In genomic region chr5:92907914-92908606, GRCh38 we compare ENCODE assay signal across 8 cellular contexts.
DNase-seq lines count a peak whose midpoint lies in the region; ATAC-seq, FAIRE-seq and TF ChIP-seq lines count a peak whose summit lies in the region.

No MANE protein-coding gene starts in this region.

- no peak overlapping the region for H3K4me3 Mint-ChIP-seq in activated CD4-positive, alpha-beta memory T cell treated with anti-CD3 and anti-CD28 coated beads for 36 hours

- CTCF ChIA-PET in activated CD4-positive, alpha-beta memory T cell treated with anti-CD3 and anti-CD28 coated beads for 36 hours (lab: Charles Lee), result interaction anchor here (0.7 kb wide), 1 partner anchor 1044 kb away, joined by 3 read pairs; no protein-coding TSS in a partner anchor

- H3K36me3 Mint-ChIP-seq in activated CD4-positive, alpha-beta memory T cell treated with anti-CD3 and anti-CD28 coated beads for 36 hours, result no peaks in the 10 kb centered on the region

- H3K4me3 ChIP-seq in choroid plexus epithelial cell (ENCODE audit: low read depth, low read length) (no peak overlapping the region), lower leg skin (ENCODE audit: low read depth, poor library complexity, severe bottlenecking) (no peak overlapping the region)

- H3K27me3 Mint-ChIP-seq in activated CD4-positive, alpha-beta memory T cell treated with anti-CD3 and anti-CD28 coated beads for 36 hours, result no peaks in the 10 kb centered on the region

- no peak for FAIRE-seq in frontal cortex (lab: Jason Lieb, UNC)

- peaks cover 2% of the 10 kb centered on the region for H3K9me3 Mint-ChIP-seq in activated CD4-positive, alpha-beta memory T cell treated with anti-CD3 and anti-CD28 coated beads for 36 hours

- no peak for TF ChIP-seq POLR2A in lower leg skin (IDR thresholded peaks at IDR 0.05)

- ATAC-seq in GM19372 (IDR thresholded peaks at IDR 0.05; ENCODE audit: low read depth, unreplicated experiment) (peak; percentile 64), HG03442 (IDR thresholded peaks at IDR 0.05; ENCODE audit: unreplicated experiment) (peak; percentile 77)

- POLR2A ChIA-PET in activated CD4-positive, alpha-beta memory T cell treated with anti-CD3 and anti-CD28 coated beads for 36 hours (lab: Charles Lee), result no interaction called here

- TF ChIP-seq CTCF in choroid plexus epithelial cell (conservative IDR thresholded peaks at IDR 0.05; ENCODE audit: low read depth, low read length), result no peak
- TF ChIP-seq CTCF in lower leg skin (IDR thresholded peaks at IDR 0.05), result no peak

- 50 to 51% methylated on average over 2 of the region's 2 CpGs for WGBS in lower leg skin, 2 donors

- intact Hi-C loops in activated CD4-positive, alpha-beta memory T cell treated with anti-CD3 and anti-CD28 coated beads for 36 hours (cut with micrococcal nuclease), result no loop called here
- intact Hi-C loops in lower leg skin (cut with DNase I; ENCODE audit: low total_unique reads), result no loop called here

- H3K27ac Mint-ChIP-seq in activated CD4-positive, alpha-beta memory T cell treated with anti-CD3 and anti-CD28 coated beads for 36 hours, result no peak overlapping the region

- no peaks in the 10 kb centered on the region for H3K4me1 Mint-ChIP-seq in activated CD4-positive, alpha-beta memory T cell treated with anti-CD3 and anti-CD28 coated beads for 36 hours (ENCODE audit: low read depth)

- DNase-seq in A172 (ENCODE audit: low spot score) (peak; percentile 73), choroid plexus epithelial cell (ENCODE audit: low read depth) (peak; percentile 91), frontal cortex (ENCODE audit: low spot score in 2 of 2) (no peak), lower leg skin (ENCODE audit: low spot score in 2 of 2) (no peak), SKM-1 treated with dmso at 0.1 percent for 144 hours (lab: John Stamatoyannopoulos, UW; ENCODE audit: unreplicated experiment) (no peak)
- no peak for DNase-seq in activated CD4-positive, alpha-beta memory T cell treated with anti-CD3 and anti-CD28 coated beads for 36 hours

Comparison
In these comparisons a context has a peak if more than half of its experiments do, and no peak if none do; other contexts are left out.
1. DNase-seq: peak in A172 (single experiment) and choroid plexus epithelial cell (single experiment); none in frontal cortex (0 of 2), activated CD4-positive, alpha-beta memory T cell treated with anti-CD3 and anti-CD28 coated beads for 36 hours (single experiment), lower leg skin (0 of 2) and SKM-1 treated with dmso at 0.1 percent for 144 hours (single experiment).